In genomic region chr6:114280239-114280982, GRCh38 we compare ENCODE assay signal across 31 cellular contexts.
"Had no signal": no experiment of that assay in that cellular context is flagged by ENCODE, and none has a peak within 500 bp of the region (broad histone marks: within the 10 kb centered on the region; RNA-seq: fewer than 3 reads in every experiment).

No MANE protein-coding gene starts in this region.

- H3K27ac ChIP-seq: adrenal gland, breast epithelium, cardiac muscle cell, colonic mucosa, epithelial cell of prostate, esophagus squamous epithelium, gastroesophageal sphincter had no signal

- H3K27me3 ChIP-seq: adrenal gland, breast epithelium, cardiac muscle cell, colonic mucosa, esophagus squamous epithelium, gastroesophageal sphincter had no signal

- ATAC-seq: activated naive CD8-positive, alpha-beta T cell treated with anti-CD3 and anti-CD28 coated beads, Interleukin-2, amount 50 U/mL, for 24 hours; activated T-cell treated with anti-CD3 and anti-CD28 coated beads, Interleukin-2, amount 50 U/mL, for 4 hours; activated T-helper 17 cell treated with anti-CD3 and anti-CD28 coated beads, Interleukin-2, amount 50 U/mL, for 72 hours; gastroesophageal sphincter had no signal

- H3K4me1 Mint-ChIP-seq: activated CD4-positive, alpha-beta memory T cell treated with anti-CD3 and anti-CD28 coated beads, Interleukin-2, amount 10 ng/mL, durations not matched to agents 7 days and 5 days; activated CD4-positive, alpha-beta T cell treated with anti-CD3 and anti-CD28 coated beads, Interleukin-2, amount 10 ng/mL, durations not matched to agents 7 days and 5 days; activated naive CD4-positive, alpha-beta T cell treated with anti-CD3 and anti-CD28 coated beads, Interleukin-2, amount 50 U/mL, for 24 hours; activated naive CD8-positive, alpha-beta T cell treated with anti-CD3 and anti-CD28 coated beads for 36 hours; activated naive CD8-positive, alpha-beta T cell treated with anti-CD3 and anti-CD28 coated beads, Interleukin-2, amount 50 U/mL, for 24 hours; activated T-helper 17 cell treated with anti-CD3 and anti-CD28 coated beads, Interleukin-2, amount 50 U/mL, for 72 hours had no signal

- FAIRE-seq: endometrium, endothelial cell of umbilical vein had no signal

- H3K4me3 ChIP-seq: adrenal gland, breast epithelium, cardiac muscle cell, colonic mucosa, esophagus squamous epithelium, gastroesophageal sphincter had no signal

- H3K36me3 ChIP-seq: adrenal gland, breast epithelium, cardiac muscle cell, colonic mucosa, esophagus squamous epithelium, gastroesophageal sphincter had no signal

- H3K27me3 Mint-ChIP-seq: activated CD4-positive, alpha-beta memory T cell treated with anti-CD3 and anti-CD28 coated beads, Interleukin-2, amount 10 ng/mL, durations not matched to agents 7 days and 5 days; activated CD4-positive, alpha-beta T cell treated with anti-CD3 and anti-CD28 coated beads, Interleukin-2, amount 10 ng/mL, durations not matched to agents 7 days and 5 days; activated naive CD8-positive, alpha-beta T cell treated with anti-CD3 and anti-CD28 coated beads for 36 hours had no signal

- H3K4me3 Mint-ChIP-seq: activated CD4-positive, alpha-beta memory T cell treated with anti-CD3 and anti-CD28 coated beads, Interleukin-2, amount 10 ng/mL, durations not matched to agents 7 days and 5 days; activated CD4-positive, alpha-beta T cell treated with anti-CD3 and anti-CD28 coated beads, Interleukin-2, amount 10 ng/mL, durations not matched to agents 7 days and 5 days; activated naive CD4-positive, alpha-beta T cell treated with anti-CD3 and anti-CD28 coated beads, Interleukin-2, amount 50 U/mL, for 24 hours; activated naive CD8-positive, alpha-beta T cell treated with anti-CD3 and anti-CD28 coated beads for 36 hours; activated naive CD8-positive, alpha-beta T cell treated with anti-CD3 and anti-CD28 coated beads, Interleukin-2, amount 50 U/mL, for 24 hours; activated T-cell treated with anti-CD3 and anti-CD28 coated beads, Interleukin-2, amount 50 U/mL, for 4 hours; activated T-helper 17 cell treated with anti-CD3 and anti-CD28 coated beads, Interleukin-2, amount 50 U/mL, for 72 hours; brain had no signal

- H3K27ac Mint-ChIP-seq: activated CD4-positive, alpha-beta memory T cell treated with anti-CD3 and anti-CD28 coated beads, Interleukin-2, amount 10 ng/mL, durations not matched to agents 7 days and 5 days; activated CD4-positive, alpha-beta T cell treated with anti-CD3 and anti-CD28 coated beads, Interleukin-2, amount 10 ng/mL, durations not matched to agents 7 days and 5 days; activated naive CD4-positive, alpha-beta T cell treated with anti-CD3 and anti-CD28 coated beads, Interleukin-2, amount 50 U/mL, for 24 hours; activated naive CD8-positive, alpha-beta T cell treated with anti-CD3 and anti-CD28 coated beads for 36 hours; activated naive CD8-positive, alpha-beta T cell treated with anti-CD3 and anti-CD28 coated beads, Interleukin-2, amount 50 U/mL, for 24 hours; activated T-helper 17 cell treated with anti-CD3 and anti-CD28 coated beads, Interleukin-2, amount 50 U/mL, for 72 hours had no signal

- H3K9me3 Mint-ChIP-seq: activated CD4-positive, alpha-beta memory T cell treated with anti-CD3 and anti-CD28 coated beads, Interleukin-2, amount 10 ng/mL, durations not matched to agents 7 days and 5 days; activated CD4-positive, alpha-beta T cell treated with anti-CD3 and anti-CD28 coated beads, Interleukin-2, amount 10 ng/mL, durations not matched to agents 7 days and 5 days; activated naive CD4-positive, alpha-beta T cell treated with anti-CD3 and anti-CD28 coated beads, Interleukin-2, amount 50 U/mL, for 24 hours; activated naive CD8-positive, alpha-beta T cell treated with anti-CD3 and anti-CD28 coated beads for 36 hours; activated naive CD8-positive, alpha-beta T cell treated with anti-CD3 and anti-CD28 coated beads, Interleukin-2, amount 50 U/mL, for 24 hours; activated T-cell treated with anti-CD3 and anti-CD28 coated beads, Interleukin-2, amount 50 U/mL, for 4 hours; activated T-helper 17 cell treated with anti-CD3 and anti-CD28 coated beads, Interleukin-2, amount 50 U/mL, for 72 hours; brain had no signal

- DNase-seq: activated CD4-positive, alpha-beta memory T cell treated with anti-CD3 and anti-CD28 coated beads, Interleukin-2, amount 10 ng/mL, durations not matched to agents 7 days and 5 days; activated CD4-positive, alpha-beta T cell treated with anti-CD3 and anti-CD28 coated beads for 1 hour; activated CD4-positive, alpha-beta T cell treated with anti-CD3 and anti-CD28 coated beads for 4 hours; activated CD4-positive, alpha-beta T cell treated with anti-CD3 and anti-CD28 coated beads, Interleukin-2, amount 10 ng/mL, durations not matched to agents 7 days and 5 days; activated CD4-positive, alpha-beta T cell treated with anti-CD3 and anti-CD28 coated beads, Interleukin-2, amount 50 U/mL, for 4 hours; activated effector memory CD4-positive, alpha-beta T cell treated with Interleukin-2 at 50 U/mL for 16 hours; activated gamma-delta T cell treated with Interleukin-2 at 50 U/mL for 16 hours; activated naive CD4-positive, alpha-beta T cell treated with Interleukin-2 at 50 U/mL for 16 hours; activated naive CD8-positive, alpha-beta T cell treated with anti-CD3 and anti-CD28 coated beads for 36 hours; activated naive CD8-positive, alpha-beta T cell treated with anti-CD3 and anti-CD28 coated beads, Interleukin-2, amount 50 U/mL, for 24 hours; activated T-cell treated with anti-CD3 and anti-CD28 coated beads, Interleukin-2, amount 50 U/mL, for 4 hours; adrenal gland; amygdala; aorta; central memory CD4-positive, alpha-beta T cell; cerebellar nuclear complex; colonic mucosa; effector CD8-positive, alpha-beta T cell; esophagus squamous epithelium; foreskin melanocyte; head of caudate nucleus; T-helper 2 cell had no signal

- H3K9me3 ChIP-seq: adrenal gland, breast epithelium, colonic mucosa, esophagus squamous epithelium, gastroesophageal sphincter had no signal

- H3K36me3 Mint-ChIP-seq: activated naive CD4-positive, alpha-beta T cell treated with anti-CD3 and anti-CD28 coated beads, Interleukin-2, amount 50 U/mL, for 24 hours; activated naive CD8-positive, alpha-beta T cell treated with anti-CD3 and anti-CD28 coated beads for 36 hours; brain had no signal

- H3K4me1 ChIP-seq: adrenal gland, breast epithelium, colonic mucosa, esophagus squamous epithelium, gastroesophageal sphincter had no signal
